Comparison of ENCODE assay signal across 9 cellular contexts in the genomic region with DNA sequence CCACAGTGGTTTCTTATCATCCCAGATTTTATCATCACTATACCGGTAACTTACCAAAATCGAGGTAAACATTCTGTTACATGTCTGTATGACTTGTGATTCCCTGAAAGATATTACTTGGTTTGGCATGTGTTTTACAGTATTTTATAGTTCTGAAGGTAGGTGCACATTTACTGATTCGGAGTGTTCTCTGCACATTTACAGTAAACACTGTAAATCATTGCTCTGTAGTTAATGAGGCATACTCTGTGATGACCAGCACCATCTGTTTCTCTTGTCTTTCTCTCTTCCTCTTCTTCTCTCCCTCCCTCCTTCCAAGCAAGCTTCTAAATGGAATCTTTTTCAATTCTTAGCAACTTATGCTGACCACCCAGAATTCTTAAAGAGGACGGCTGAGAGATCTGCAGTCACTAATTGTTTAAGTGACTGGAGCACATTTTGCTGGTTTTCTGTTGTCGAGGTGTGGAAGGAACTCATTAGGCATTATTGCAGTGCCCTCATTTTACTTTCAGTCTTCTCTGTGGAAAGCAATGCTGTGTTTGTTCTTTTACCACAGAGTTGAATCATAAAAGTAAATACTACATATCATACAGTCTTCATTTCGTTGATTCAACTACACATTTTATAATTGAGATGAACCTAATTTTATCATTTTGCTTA.
DNase-seq lines count a peak whose midpoint lies in the region; ATAC-seq, FAIRE-seq and TF ChIP-seq lines count a peak whose summit lies in the region.
"Had no signal": no experiment of that assay in that cellular context is flagged by ENCODE, and none has a peak within 500 bp of the region (broad histone marks: within the 10 kb centered on the region; RNA-seq: fewer than 3 reads in every experiment).

No MANE protein-coding gene starts in this region.

- H3K9ac ChIP-seq in mammary epithelial cell (ENCODE audit: insufficient read depth, low read length), result no peak overlapping the region

- H3K36me3 ChIP-seq in mammary epithelial cell (ENCODE audit: insufficient read depth, low read length) (no peaks in the 10 kb centered on the region), heart right ventricle (no peaks in the 10 kb centered on the region)

- H3K27me3 Mint-ChIP-seq in immature natural killer cell (ENCODE audit: low read depth in 3 of 3), result no peaks in the 10 kb centered on the region

- no peak overlapping the region for H3K4me2 ChIP-seq in mammary epithelial cell (ENCODE audit: insufficient read depth, low read depth, low read length)

- peaks cover 88 to 100% of the 10 kb centered on the region in 2 donors for H3K4me1 Mint-ChIP-seq in immature natural killer cell

- dilution Hi-C loops in mammary epithelial cell (cut with HindIII; ENCODE audit: low sequenced_read_pairs), result no loop called here

- 73% methylated on average over 6 of the region's 6 CpGs for WGBS in mammary epithelial cell (ENCODE audit: low coverage, missing lambda C conversion rate)
- 78 to 84% methylated on average over 6 of the region's 6 CpGs for WGBS in heart right ventricle, 2 donors

- DNase-seq in ACHN, result peak; percentile 49
- peak; percentile 13 for DNase-seq in RCC 7860 (ENCODE audit: low spot score)
- peak; percentile 7 to 30 (median 8) for DNase-seq in immature natural killer cell
- DNase-seq in mammary epithelial cell, result no peak
- DNase-seq in heart right ventricle, result no peak

- no peak for TF ChIP-seq CTCF in mammary epithelial cell (conservative IDR thresholded peaks at IDR 0.05 in 1 of 2, IDR thresholded peaks at IDR 0.05 in 1 of 2; ENCODE audit: extremely low read depth in 1 of 2, insufficient read depth in 1 of 2, low read depth in 1 of 2, low read length in 2 of 2)
- TF ChIP-seq CTCF in heart right ventricle (IDR thresholded peaks at IDR 0.05), result no peak

- no peaks in the 10 kb centered on the region for H3K9me3 Mint-ChIP-seq in immature natural killer cell

- peak; percentile 61 for FAIRE-seq in RCC 7860 (lab: Jason Lieb, UNC)

- no peaks in the 10 kb centered on the region for H4K20me1 ChIP-seq in mammary epithelial cell (ENCODE audit: insufficient read depth, low read length)

- no peak overlapping the region for H2AFZ ChIP-seq in mammary epithelial cell (ENCODE audit: low read depth, low read length)

- peak overlapping the region; percentile 56 to 96 (median 88) for H3K27ac Mint-ChIP-seq in immature natural killer cell

- CTCF ChIA-PET in mammary epithelial cell (lab: Charles Lee; ENCODE audit: low non-redundant PET), result no interaction called here

- H3K27ac ChIP-seq in mammary epithelial cell (ENCODE audit: insufficient read depth, low read depth, low read length) (no peak overlapping the region), heart right ventricle (no peak overlapping the region)

- H3K4me1 ChIP-seq in mammary epithelial cell (ENCODE audit: insufficient read depth, low read length) (peaks cover 16% of the 10 kb centered on the region), heart right ventricle (peaks cover 3 to 83% (median 46%) of the 10 kb centered on the region in 9 donors)

- H3K27me3 ChIP-seq in mammary epithelial cell (ENCODE audit: insufficient read depth, low read length) (no peaks in the 10 kb centered on the region), heart right ventricle (no peaks in the 10 kb centered on the region)

- peak overlapping the region; percentile 55 to 82 (median 77) for H3K4me3 Mint-ChIP-seq in immature natural killer cell

- H3K9me3 ChIP-seq in mammary epithelial cell (replicated peaks; ENCODE audit: insufficient read depth, low read length), result no peaks in the 10 kb centered on the region
- no peaks in the 10 kb centered on the region for H3K9me3 ChIP-seq in heart right ventricle

- no TSS peak for BruUV-seq in mammary epithelial cell (replicated peaks; lab: Mats Ljungman, UMichigan)

- ATAC-seq in GM18868 (IDR thresholded peaks at IDR 0.05; ENCODE audit: unreplicated experiment) (peak; percentile 64), GM18520 (IDR thresholded peaks at IDR 0.05; ENCODE audit: unreplicated experiment) (no peak), GM18502 (IDR thresholded peaks at IDR 0.05; ENCODE audit: poor library complexity, unreplicated experiment) (no peak), heart right ventricle (no peak)
- ATAC-seq: esophagus mucosa had no signal

- H3K36me3 Mint-ChIP-seq in immature natural killer cell, result peaks cover 0 to 3% (median 0%) of the 10 kb centered on the region in 3 donors

- in situ Hi-C loops in ACHN (cut with HindIII; ENCODE audit: low pct_ligation_motif_present, low pct_unique_long_range_greater_than_20kb, low sequenced_read_pairs) (no loop called here), mammary epithelial cell (cut with MboI; ENCODE audit: low sequenced_read_pairs in 2 of 2) (no loop called here)

- intact Hi-C loops in mammary epithelial cell (cut with micrococcal nuclease) (no loop called here), heart right ventricle (cut with DNase I) (loop anchor here in 3 of 10 donors (10.0 kb wide), 2 partner anchors 57 to 127 kb away; partner anchors contain the start of gene UTRN (in 2 of the 3))

- H3K4me3 ChIP-seq in mammary epithelial cell (replicated peaks in 1 of 3; ENCODE audit: insufficient read depth in 1 of 3, low read depth in 2 of 3, low read length in 3 of 3) (no peak overlapping the region), heart right ventricle (no peak overlapping the region)

- peaks cover 12% of the 10 kb centered on the region for H3K79me2 ChIP-seq in mammary epithelial cell (ENCODE audit: insufficient read depth, low read length)

Comparison
In these comparisons a context has a peak if more than half of its experiments do, and no peak if none do; other contexts are left out.
1. DNase-seq: peak in ACHN (single experiment), RCC 7860 (single experiment) and immature natural killer cell (3 of 3); none in mammary epithelial cell (single experiment) and heart right ventricle (0 of 2).